ENCODE assay signal across 19 cellular contexts in genomic region chr10:123506455-123506854, GRCh38.
"Had no signal": no experiment of that assay in that cellular context is flagged by ENCODE, and none has a peak within 500 bp of the region (broad histone marks: within the 10 kb centered on the region; RNA-seq: fewer than 3 reads in every experiment).

No MANE protein-coding gene starts in this region.

- DNase-seq: KBM-7; NCI-H1092; NCI-H1105 treated with DMSO at 0.1 percent for 48 hours; NCI-H1417 treated with DMSO at 0.1 percent for 48 hours; NCI-H187 treated with DMSO at 0.1 percent for 48 hours; NCI-H2029 treated with DMSO at 0.1 percent for 48 hours; NCI-H2227 treated with DMSO at 0.1 percent for 48 hours; NCI-H524; NCI-H526 treated with DMSO at 0.1 percent for 48 hours; NCI-H748 treated with DMSO at 0.1 percent for 48 hours; NK-92 treated with Interleukin-12 subunit alpha and Interleukin-12 subunit beta, amount 100 ng/mL, for 24 hours; PC-3; SHP77; SK-N-SH; SW 1271; T-helper 1 cell had no signal

- H3K27ac ChIP-seq: HL-60, RWPE1 had no signal

- FAIRE-seq: HTR-8/SVneo had no signal

- H3K9ac ChIP-seq: SK-N-SH had no signal

- H3K9me3 ChIP-seq: SK-N-SH had no signal

- H3K4me2 ChIP-seq: SK-N-SH had no signal
